Comparison of ENCODE assay signal across 1 cellular context in the genomic region with DNA sequence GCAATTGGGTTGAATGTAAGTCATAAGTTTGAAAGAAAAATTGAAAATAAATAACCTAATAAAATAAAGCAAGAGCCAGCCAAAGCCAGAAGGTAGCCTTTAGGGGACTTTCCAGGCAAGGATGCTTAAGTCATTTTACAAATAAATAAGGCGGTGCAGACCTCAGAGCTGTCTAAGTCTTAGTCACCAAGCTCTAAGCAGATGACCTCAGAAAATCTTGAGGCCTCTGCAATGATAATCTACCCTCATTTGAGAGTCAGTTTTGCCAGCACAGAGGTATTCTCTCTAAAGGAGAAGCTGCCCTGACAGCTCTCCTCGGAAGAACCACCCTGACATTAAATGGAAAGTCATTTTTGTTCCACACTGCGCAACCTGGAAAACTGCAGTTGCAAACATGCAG.
TF ChIP-seq lines count a peak whose summit lies in the region.

No MANE protein-coding gene starts in this region.

TF ChIP-seq in GM12878, 131 proteins besides CTCF, POLR2A, EP300 and RAD21 (continued from another document):
- TF ChIP-seq, protein P1, sequence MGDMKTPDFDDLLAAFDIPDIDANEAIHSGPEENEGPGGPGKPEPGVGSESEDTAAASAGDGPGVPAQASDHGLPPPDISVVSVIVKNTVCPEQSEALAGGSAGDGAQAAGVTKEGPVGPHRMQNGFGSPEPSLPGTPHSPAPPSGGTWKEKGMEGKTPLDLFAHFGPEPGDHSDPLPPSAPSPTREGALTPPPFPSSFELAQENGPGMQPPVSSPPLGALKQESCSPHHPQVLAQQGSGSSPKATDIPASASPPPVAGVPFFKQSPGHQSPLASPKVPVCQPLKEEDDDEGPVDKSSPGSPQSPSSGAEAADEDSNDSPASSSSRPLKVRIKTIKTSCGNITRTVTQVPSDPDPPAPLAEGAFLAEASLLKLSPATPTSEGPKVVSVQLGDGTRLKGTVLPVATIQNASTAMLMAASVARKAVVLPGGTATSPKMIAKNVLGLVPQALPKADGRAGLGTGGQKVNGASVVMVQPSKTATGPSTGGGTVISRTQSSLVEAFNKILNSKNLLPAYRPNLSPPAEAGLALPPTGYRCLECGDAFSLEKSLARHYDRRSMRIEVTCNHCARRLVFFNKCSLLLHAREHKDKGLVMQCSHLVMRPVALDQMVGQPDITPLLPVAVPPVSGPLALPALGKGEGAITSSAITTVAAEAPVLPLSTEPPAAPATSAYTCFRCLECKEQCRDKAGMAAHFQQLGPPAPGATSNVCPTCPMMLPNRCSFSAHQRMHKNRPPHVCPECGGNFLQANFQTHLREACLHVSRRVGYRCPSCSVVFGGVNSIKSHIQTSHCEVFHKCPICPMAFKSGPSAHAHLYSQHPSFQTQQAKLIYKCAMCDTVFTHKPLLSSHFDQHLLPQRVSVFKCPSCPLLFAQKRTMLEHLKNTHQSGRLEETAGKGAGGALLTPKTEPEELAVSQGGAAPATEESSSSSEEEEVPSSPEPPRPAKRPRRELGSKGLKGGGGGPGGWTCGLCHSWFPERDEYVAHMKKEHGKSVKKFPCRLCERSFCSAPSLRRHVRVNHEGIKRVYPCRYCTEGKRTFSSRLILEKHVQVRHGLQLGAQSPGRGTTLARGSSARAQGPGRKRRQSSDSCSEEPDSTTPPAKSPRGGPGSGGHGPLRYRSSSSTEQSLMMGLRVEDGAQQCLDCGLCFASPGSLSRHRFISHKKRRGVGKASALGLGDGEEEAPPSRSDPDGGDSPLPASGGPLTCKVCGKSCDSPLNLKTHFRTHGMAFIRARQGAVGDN (IDR thresholded peaks at IDR 0.05): peak; percentile 77
- TF ChIP-seq RUNX3 (IDR thresholded peaks at IDR 0.05; ENCODE audit: low read length) (peak; percentile 94), IKZF1 (conservative IDR thresholded peaks at IDR 0.05) (peak; percentile 33; the same call in 1 of the 2 replicates), E2F8 (IDR thresholded peaks at IDR 0.05; ENCODE audit: low read depth, partially characterized antibody) (no peak), ATF7 (IDR thresholded peaks at IDR 0.05; ENCODE audit: low read depth) (peak; percentile 90), BHLHE40 (IDR thresholded peaks at IDR 0.05; ENCODE audit: borderline replicate concordance in 1 of 2, low read depth in 2 of 2, low read length in 1 of 2) (no peak), IKZF2 (IDR thresholded peaks at IDR 0.05) (peak in 1 of 2 experiments; percentile 34; a peak in 1 of 4 replicates), SP1 (IDR thresholded peaks at IDR 0.05; ENCODE audit: low read depth, low read length) (peak; percentile 27)
- TF ChIP-seq, protein P2, sequence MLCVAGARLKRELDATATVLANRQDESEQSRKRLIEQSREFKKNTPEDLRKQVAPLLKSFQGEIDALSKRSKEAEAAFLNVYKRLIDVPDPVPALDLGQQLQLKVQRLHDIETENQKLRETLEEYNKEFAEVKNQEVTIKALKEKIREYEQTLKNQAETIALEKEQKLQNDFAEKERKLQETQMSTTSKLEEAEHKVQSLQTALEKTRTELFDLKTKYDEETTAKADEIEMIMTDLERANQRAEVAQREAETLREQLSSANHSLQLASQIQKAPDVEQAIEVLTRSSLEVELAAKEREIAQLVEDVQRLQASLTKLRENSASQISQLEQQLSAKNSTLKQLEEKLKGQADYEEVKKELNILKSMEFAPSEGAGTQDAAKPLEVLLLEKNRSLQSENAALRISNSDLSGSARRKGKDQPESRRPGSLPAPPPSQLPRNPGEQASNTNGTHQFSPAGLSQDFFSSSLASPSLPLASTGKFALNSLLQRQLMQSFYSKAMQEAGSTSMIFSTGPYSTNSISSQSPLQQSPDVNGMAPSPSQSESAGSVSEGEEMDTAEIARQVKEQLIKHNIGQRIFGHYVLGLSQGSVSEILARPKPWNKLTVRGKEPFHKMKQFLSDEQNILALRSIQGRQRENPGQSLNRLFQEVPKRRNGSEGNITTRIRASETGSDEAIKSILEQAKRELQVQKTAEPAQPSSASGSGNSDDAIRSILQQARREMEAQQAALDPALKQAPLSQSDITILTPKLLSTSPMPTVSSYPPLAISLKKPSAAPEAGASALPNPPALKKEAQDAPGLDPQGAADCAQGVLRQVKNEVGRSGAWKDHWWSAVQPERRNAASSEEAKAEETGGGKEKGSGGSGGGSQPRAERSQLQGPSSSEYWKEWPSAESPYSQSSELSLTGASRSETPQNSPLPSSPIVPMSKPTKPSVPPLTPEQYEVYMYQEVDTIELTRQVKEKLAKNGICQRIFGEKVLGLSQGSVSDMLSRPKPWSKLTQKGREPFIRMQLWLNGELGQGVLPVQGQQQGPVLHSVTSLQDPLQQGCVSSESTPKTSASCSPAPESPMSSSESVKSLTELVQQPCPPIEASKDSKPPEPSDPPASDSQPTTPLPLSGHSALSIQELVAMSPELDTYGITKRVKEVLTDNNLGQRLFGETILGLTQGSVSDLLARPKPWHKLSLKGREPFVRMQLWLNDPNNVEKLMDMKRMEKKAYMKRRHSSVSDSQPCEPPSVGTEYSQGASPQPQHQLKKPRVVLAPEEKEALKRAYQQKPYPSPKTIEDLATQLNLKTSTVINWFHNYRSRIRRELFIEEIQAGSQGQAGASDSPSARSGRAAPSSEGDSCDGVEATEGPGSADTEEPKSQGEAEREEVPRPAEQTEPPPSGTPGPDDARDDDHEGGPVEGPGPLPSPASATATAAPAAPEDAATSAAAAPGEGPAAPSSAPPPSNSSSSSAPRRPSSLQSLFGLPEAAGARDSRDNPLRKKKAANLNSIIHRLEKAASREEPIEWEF (IDR thresholded peaks at IDR 0.05; ENCODE audit: insufficient replicate concordance, low read depth, low read length): no peak
- TF ChIP-seq, protein P3, sequence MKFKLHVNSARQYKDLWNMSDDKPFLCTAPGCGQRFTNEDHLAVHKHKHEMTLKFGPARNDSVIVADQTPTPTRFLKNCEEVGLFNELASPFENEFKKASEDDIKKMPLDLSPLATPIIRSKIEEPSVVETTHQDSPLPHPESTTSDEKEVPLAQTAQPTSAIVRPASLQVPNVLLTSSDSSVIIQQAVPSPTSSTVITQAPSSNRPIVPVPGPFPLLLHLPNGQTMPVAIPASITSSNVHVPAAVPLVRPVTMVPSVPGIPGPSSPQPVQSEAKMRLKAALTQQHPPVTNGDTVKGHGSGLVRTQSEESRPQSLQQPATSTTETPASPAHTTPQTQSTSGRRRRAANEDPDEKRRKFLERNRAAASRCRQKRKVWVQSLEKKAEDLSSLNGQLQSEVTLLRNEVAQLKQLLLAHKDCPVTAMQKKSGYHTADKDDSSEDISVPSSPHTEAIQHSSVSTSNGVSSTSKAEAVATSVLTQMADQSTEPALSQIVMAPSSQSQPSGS (IDR thresholded peaks at IDR 0.05; ENCODE audit: low read length): peak; percentile 92
TF ChIP-seq in GM12878: peak in this region for 35.
